ENCODE assay signal across 8 cellular contexts in genomic region chr1:211577826-211578639, GRCh38. TPM values are rescaled to one million over a fixed set of nuclear protein-coding genes. Genes with fewer than 3 reads are reported as not detected.
A peak's percentile ranks its signal among the peaks of the same experiment; 100 is the strongest.
DNase-seq lines count a peak whose midpoint lies in the region; ATAC-seq and TF ChIP-seq lines count a peak whose summit lies in the region.

No MANE protein-coding gene starts in this region.

- H3K4me3 Mint-ChIP-seq in activated CD8-positive, alpha-beta T cell treated with anti-CD3 and anti-CD28 coated beads for 36 hours = peak overlapping the region; percentile 96
- peak overlapping the region; percentile 91 for H3K4me3 Mint-ChIP-seq in memory B cell

- intact Hi-C loops in activated CD8-positive, alpha-beta T cell treated with anti-CD3 and anti-CD28 coated beads for 36 hours (cut with micrococcal nuclease) = loop anchor here (2.0 to 5.0 kb wide), 2 partner anchors 79 to 255 kb away; no protein-coding TSS in a partner anchor

- H3K36me3 Mint-ChIP-seq in activated CD8-positive, alpha-beta T cell treated with anti-CD3 and anti-CD28 coated beads for 36 hours (ENCODE audit: low read depth) = peaks cover 20% of the 10 kb centered on the region
- peaks cover 3% of the 10 kb centered on the region for H3K36me3 Mint-ChIP-seq in memory B cell

- ATAC-seq in GM18867 (IDR thresholded peaks at IDR 0.05; ENCODE audit: unreplicated experiment) (peak; percentile 40), HG03103 (IDR thresholded peaks at IDR 0.05; ENCODE audit: low read depth, unreplicated experiment) (peak; percentile 36), memory B cell (ENCODE audit: low read depth) (peak; percentile 37)
- peak; percentile 50 for ATAC-seq in activated CD8-positive, alpha-beta T cell treated with anti-CD3 and anti-CD28 coated beads for 36 hours

- no peaks in the 10 kb centered on the region for H3K9me3 Mint-ChIP-seq in activated CD8-positive, alpha-beta T cell treated with anti-CD3 and anti-CD28 coated beads for 36 hours
- no peaks in the 10 kb centered on the region for H3K9me3 Mint-ChIP-seq in memory B cell

- peak; percentile 86 for TF ChIP-seq CTCF in activated CD8-positive, alpha-beta T cell treated with anti-CD3 and anti-CD28 coated beads for 36 hours (IDR thresholded peaks at IDR 0.05)

- peak overlapping the region; percentile 92 for H3K27ac Mint-ChIP-seq in activated CD8-positive, alpha-beta T cell treated with anti-CD3 and anti-CD28 coated beads for 36 hours
- peak overlapping the region; percentile 75 for H3K27ac Mint-ChIP-seq in memory B cell

- H3K4me1 Mint-ChIP-seq in activated CD8-positive, alpha-beta T cell treated with anti-CD3 and anti-CD28 coated beads for 36 hours (ENCODE audit: low read depth) = peaks cover 34% of the 10 kb centered on the region
- peaks cover 16% of the 10 kb centered on the region for H3K4me1 Mint-ChIP-seq in memory B cell

- POLR2A ChIA-PET in activated CD8-positive, alpha-beta T cell treated with anti-CD3 and anti-CD28 coated beads for 36 hours (lab: Charles Lee) = interaction anchor here (1.5 to 1.9 kb wide), 2 partner anchors 18 to 25 kb away, joined by 4 to 7 read pairs; no protein-coding TSS in a partner anchor

- CTCF ChIA-PET in activated CD8-positive, alpha-beta T cell treated with anti-CD3 and anti-CD28 coated beads for 36 hours (lab: Charles Lee) = interaction anchor here (0.9 to 1.7 kb wide), 6 partner anchors 50 to 458 kb away, joined by 3 to 10 read pairs (median 4); partner anchors contain the start of genes DTL and INTS7

- DNase-seq in AG20443 (ENCODE audit: low spot score) (peak; percentile 90), NCI-H510A treated with DMSO at 0.1 percent for 48 hours (lab: John Stamatoyannopoulos, UW) (peak; percentile 67), memory B cell (ENCODE audit: low spot score in 2 of 2) (peak; percentile 67 to 79)
- DNase-seq in activated CD8-positive, alpha-beta T cell treated with anti-CD3 and anti-CD28 coated beads for 36 hours = peak; percentile 79
- DNase-seq in effector CD4-positive, alpha-beta T cell = peak; percentile 65
- peak; percentile 60 for DNase-seq in stimulated activated CD8-positive, alpha-beta memory T cell treated with anti-CD3 and anti-CD28 coated beads, Interleukin-12 subunit alpha, Interleukin-12 subunit beta, amount 100 ng/mL, for 4 hours (ENCODE audit: low read depth)

- no peaks in the 10 kb centered on the region for H3K27me3 Mint-ChIP-seq in activated CD8-positive, alpha-beta T cell treated with anti-CD3 and anti-CD28 coated beads for 36 hours
- no peaks in the 10 kb centered on the region for H3K27me3 Mint-ChIP-seq in memory B cell

RNA-seq across cellular contexts. Expression of gene SLC30A1, which starts 0.9 kb away (rescaled TPM):
- total RNA-seq in activated CD8-positive, alpha-beta T cell treated with anti-CD3 and anti-CD28 coated beads for 36 hours = 1 to 10 TPM; 6.2 to 7.2 TPM

Comparison
In these comparisons a context has a peak if more than half of its experiments do, and no peak if none do; other contexts are left out.
1. Peak in every context shown above with its lines: DNase-seq and ATAC-seq.